ENCODE assay signal across 19 cellular contexts in the genomic region with DNA sequence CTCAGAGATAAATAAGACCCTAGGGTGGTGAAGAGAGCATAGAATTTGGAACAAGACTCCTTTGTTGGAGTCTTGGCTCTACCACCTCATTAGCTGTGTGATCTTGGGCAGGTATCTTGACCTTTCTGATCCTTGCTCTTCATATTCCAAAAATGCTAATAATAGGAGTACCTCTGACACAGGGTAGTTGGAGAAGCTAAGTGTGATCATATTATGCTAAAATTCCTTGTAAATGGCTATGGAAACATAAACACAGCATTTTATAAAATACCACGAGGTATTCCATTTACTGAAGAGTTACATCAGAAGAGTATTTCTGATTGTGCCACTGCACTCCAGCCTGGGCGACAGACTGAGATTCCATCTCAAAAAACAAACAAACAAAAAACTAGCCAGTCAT. TPM values are rescaled to one million over a fixed set of nuclear protein-coding genes. Genes with fewer than 3 reads are reported as not detected.
DNase-seq lines count a peak whose midpoint lies in the region; ATAC-seq and TF ChIP-seq lines count a peak whose summit lies in the region.
"Had no signal": no experiment of that assay in that cellular context is flagged by ENCODE, and none has a peak within 500 bp of the region (broad histone marks: within the 10 kb centered on the region; RNA-seq: fewer than 3 reads in every experiment).

No MANE protein-coding gene starts in this region.

- no peak for TF ChIP-seq CTCF in VCaP (conservative IDR thresholded peaks at IDR 0.05)
- TF ChIP-seq CTCF in liver (IDR thresholded peaks at IDR 0.05; ENCODE audit: low read depth, low read length, missing input control): no peak
- TF ChIP-seq CTCF in type B pancreatic cell (conservative IDR thresholded peaks at IDR 0.05): no peak

- H3K4me3 ChIP-seq in liver (ENCODE audit: low read depth in 1 of 3, low read length in 3 of 3): no peak overlapping the region
- H3K4me3 ChIP-seq: ascending aorta, coronary artery, tibial nerve had no signal

- CTCF ChIA-PET in activated CD8-positive, alpha-beta T cell treated with anti-CD3 and anti-CD28 coated beads, Interleukin-2, amount 10 ng/mL, durations not matched to agents 7 days and 5 days (lab: Charles Lee): interaction anchor here (1.5 kb wide), 1 partner anchor 12 kb away, joined by 7 read pairs; no protein-coding TSS in a partner anchor

- H3K27me3 Mint-ChIP-seq in activated naive CD8-positive, alpha-beta T cell: no peaks in the 10 kb centered on the region
- H3K27me3 Mint-ChIP-seq in activated naive CD8-positive, alpha-beta T cell treated with anti-CD3 and anti-CD28 coated beads for 36 hours: no peaks in the 10 kb centered on the region
- H3K27me3 Mint-ChIP-seq in type B pancreatic cell: no peaks in the 10 kb centered on the region
- no peaks in the 10 kb centered on the region for H3K27me3 Mint-ChIP-seq in activated CD8-positive, alpha-beta T cell treated with anti-CD3 and anti-CD28 coated beads, Interleukin-2, amount 10 ng/mL, durations not matched to agents 7 days and 5 days (ENCODE audit: low read depth)
- H3K27me3 Mint-ChIP-seq: activated CD8-positive, alpha-beta memory T cell treated with anti-CD3 and anti-CD28 coated beads, Interleukin-2, amount 10 ng/mL, durations not matched to agents 7 days and 5 days had no signal

- no peak for ATAC-seq in activated CD8-positive, alpha-beta T cell treated with anti-CD3 and anti-CD28 coated beads, Interleukin-2, amount 10 ng/mL, durations not matched to agents 7 days and 5 days
- ATAC-seq: activated CD8-positive, alpha-beta memory T cell treated with anti-CD3 and anti-CD28 coated beads, Interleukin-2, amount 10 ng/mL, durations not matched to agents 7 days and 5 days; foreskin keratinocyte had no signal

- POLR2A ChIA-PET in activated CD8-positive, alpha-beta T cell treated with anti-CD3 and anti-CD28 coated beads, Interleukin-2, amount 10 ng/mL, durations not matched to agents 7 days and 5 days (lab: Charles Lee): no interaction called here

- H3K9me3 ChIP-seq in liver (ENCODE audit: control insufficient read depth in 4 of 4, low read length in 3 of 4): no peaks in the 10 kb centered on the region
- H3K9me3 ChIP-seq: ascending aorta, tibial nerve had no signal

- TF ChIP-seq RAD21 in liver (IDR thresholded peaks at IDR 0.05): no peak

- H3K36me3 ChIP-seq in liver (ENCODE audit: control insufficient read depth in 4 of 4, insufficient read depth in 3 of 4, low read depth in 1 of 4, low read length in 3 of 4): no peaks in the 10 kb centered on the region
- H3K36me3 ChIP-seq: ascending aorta, tibial nerve had no signal

- peaks cover 49% of the 10 kb centered on the region for H3K4me1 Mint-ChIP-seq in activated naive CD8-positive, alpha-beta T cell (ENCODE audit: low read depth)
- peaks cover 40% of the 10 kb centered on the region for H3K4me1 Mint-ChIP-seq in activated naive CD8-positive, alpha-beta T cell treated with anti-CD3 and anti-CD28 coated beads for 36 hours
- H3K4me1 Mint-ChIP-seq in type B pancreatic cell (ENCODE audit: unreplicated experiment): peaks cover 30% of the 10 kb centered on the region
- H3K4me1 Mint-ChIP-seq in activated CD8-positive, alpha-beta T cell treated with anti-CD3 and anti-CD28 coated beads, Interleukin-2, amount 10 ng/mL, durations not matched to agents 7 days and 5 days (ENCODE audit: low read depth): peaks cover 58% of the 10 kb centered on the region

- WGBS in liver: 29% methylated on average over 2 of the region's 2 CpGs

- peak overlapping the region in 1 of 2 donors; percentile 32 for H3K9ac ChIP-seq in liver (ENCODE audit: low read depth in 1 of 2, low read length in 2 of 2)

- H3K9me3 Mint-ChIP-seq in activated naive CD8-positive, alpha-beta T cell (ENCODE audit: low read depth): no peaks in the 10 kb centered on the region
- no peaks in the 10 kb centered on the region for H3K9me3 Mint-ChIP-seq in activated naive CD8-positive, alpha-beta T cell treated with anti-CD3 and anti-CD28 coated beads for 36 hours
- H3K9me3 Mint-ChIP-seq in type B pancreatic cell: no peaks in the 10 kb centered on the region
- no peaks in the 10 kb centered on the region for H3K9me3 Mint-ChIP-seq in activated CD8-positive, alpha-beta T cell treated with anti-CD3 and anti-CD28 coated beads, Interleukin-2, amount 10 ng/mL, durations not matched to agents 7 days and 5 days (ENCODE audit: insufficient read depth)

- peaks cover 3 to 35% (median 12%) of the 10 kb centered on the region in 4 donors for H3K4me1 ChIP-seq in liver (ENCODE audit: control insufficient read depth in 4 of 4, insufficient read depth in 4 of 4, low read length in 3 of 4)
- H3K4me1 ChIP-seq: foreskin keratinocyte had no signal

- H3K27me3 ChIP-seq in liver (ENCODE audit: control insufficient read depth in 4 of 4, insufficient read depth in 4 of 4, low read length in 3 of 4): no peaks in the 10 kb centered on the region
- H3K27me3 ChIP-seq: ascending aorta, foreskin keratinocyte, tibial nerve had no signal

- peak overlapping the region; percentile 24 for H3K27ac Mint-ChIP-seq in activated naive CD8-positive, alpha-beta T cell
- no peak overlapping the region for H3K27ac Mint-ChIP-seq in activated naive CD8-positive, alpha-beta T cell treated with anti-CD3 and anti-CD28 coated beads for 36 hours
- H3K27ac Mint-ChIP-seq in type B pancreatic cell: peak overlapping the region; percentile 24
- no peak overlapping the region for H3K27ac Mint-ChIP-seq in activated CD8-positive, alpha-beta T cell treated with anti-CD3 and anti-CD28 coated beads, Interleukin-2, amount 10 ng/mL, durations not matched to agents 7 days and 5 days
- H3K27ac Mint-ChIP-seq: activated CD8-positive, alpha-beta memory T cell treated with anti-CD3 and anti-CD28 coated beads, Interleukin-2, amount 10 ng/mL, durations not matched to agents 7 days and 5 days had no signal

- H3K27ac ChIP-seq in VCaP: peak overlapping the region; percentile 87
- H3K27ac ChIP-seq in liver (ENCODE audit: low read depth in 1 of 2, low read length in 2 of 2): peak overlapping the region; percentile 58 to 66
- H3K27ac ChIP-seq: ascending aorta, coronary artery, foreskin keratinocyte had no signal

- no peaks in the 10 kb centered on the region for H3K36me3 Mint-ChIP-seq in activated naive CD8-positive, alpha-beta T cell
- peaks cover 2% of the 10 kb centered on the region for H3K36me3 Mint-ChIP-seq in activated naive CD8-positive, alpha-beta T cell treated with anti-CD3 and anti-CD28 coated beads for 36 hours
- H3K36me3 Mint-ChIP-seq in type B pancreatic cell: no peaks in the 10 kb centered on the region
- peaks cover 23% of the 10 kb centered on the region for H3K36me3 Mint-ChIP-seq in activated CD8-positive, alpha-beta T cell treated with anti-CD3 and anti-CD28 coated beads, Interleukin-2, amount 10 ng/mL, durations not matched to agents 7 days and 5 days (ENCODE audit: low read depth)

- no peak overlapping the region for H3K4me3 Mint-ChIP-seq in activated naive CD8-positive, alpha-beta T cell
- no peak overlapping the region for H3K4me3 Mint-ChIP-seq in activated naive CD8-positive, alpha-beta T cell treated with anti-CD3 and anti-CD28 coated beads for 36 hours
- H3K4me3 Mint-ChIP-seq in type B pancreatic cell: no peak overlapping the region
- H3K4me3 Mint-ChIP-seq in activated CD8-positive, alpha-beta T cell treated with anti-CD3 and anti-CD28 coated beads, Interleukin-2, amount 10 ng/mL, durations not matched to agents 7 days and 5 days: no peak overlapping the region
- H3K4me3 Mint-ChIP-seq: activated CD8-positive, alpha-beta memory T cell treated with anti-CD3 and anti-CD28 coated beads, Interleukin-2, amount 10 ng/mL, durations not matched to agents 7 days and 5 days had no signal

- no peak for DNase-seq in activated naive CD8-positive, alpha-beta T cell treated with anti-CD3 and anti-CD28 coated beads for 36 hours
- DNase-seq in type B pancreatic cell (ENCODE audit: extremely low spot score, unreplicated experiment): no peak
- DNase-seq in activated CD8-positive, alpha-beta T cell treated with anti-CD3 and anti-CD28 coated beads, Interleukin-2, amount 10 ng/mL, durations not matched to agents 7 days and 5 days: no peak
- no peak for DNase-seq in stimulated activated CD4-positive, alpha-beta T cell treated with anti-CD3 and anti-CD28 coated beads, Interleukin-4, amount 100 ng/mL, for 1 hour
- no peak for DNase-seq in NCI-H748 (lab: John Stamatoyannopoulos, UW; ENCODE audit: unreplicated experiment)
- DNase-seq: activated CD4-positive, alpha-beta T cell treated with anti-CD3 and anti-CD28 coated beads for 1 hour; activated CD8-positive, alpha-beta memory T cell treated with anti-CD3 and anti-CD28 coated beads, Interleukin-2, amount 10 ng/mL, durations not matched to agents 7 days and 5 days; activated effector memory CD4-positive, alpha-beta T cell treated with anti-CD3 and anti-CD28 coated beads, Interleukin-2, amount 50 U/mL, for 16 hours; DMS79 treated with DMSO at 0.1 percent for 48 hours; foreskin keratinocyte; left cardiac atrium; NCI-H446 treated with DMSO at 0.1 percent for 48 hours; small intestine had no signal

TF ChIP-seq in liver, 16 proteins besides CTCF, POLR2A, EP300 and RAD21 (continues in another document):
- TF ChIP-seq, protein P1, sequence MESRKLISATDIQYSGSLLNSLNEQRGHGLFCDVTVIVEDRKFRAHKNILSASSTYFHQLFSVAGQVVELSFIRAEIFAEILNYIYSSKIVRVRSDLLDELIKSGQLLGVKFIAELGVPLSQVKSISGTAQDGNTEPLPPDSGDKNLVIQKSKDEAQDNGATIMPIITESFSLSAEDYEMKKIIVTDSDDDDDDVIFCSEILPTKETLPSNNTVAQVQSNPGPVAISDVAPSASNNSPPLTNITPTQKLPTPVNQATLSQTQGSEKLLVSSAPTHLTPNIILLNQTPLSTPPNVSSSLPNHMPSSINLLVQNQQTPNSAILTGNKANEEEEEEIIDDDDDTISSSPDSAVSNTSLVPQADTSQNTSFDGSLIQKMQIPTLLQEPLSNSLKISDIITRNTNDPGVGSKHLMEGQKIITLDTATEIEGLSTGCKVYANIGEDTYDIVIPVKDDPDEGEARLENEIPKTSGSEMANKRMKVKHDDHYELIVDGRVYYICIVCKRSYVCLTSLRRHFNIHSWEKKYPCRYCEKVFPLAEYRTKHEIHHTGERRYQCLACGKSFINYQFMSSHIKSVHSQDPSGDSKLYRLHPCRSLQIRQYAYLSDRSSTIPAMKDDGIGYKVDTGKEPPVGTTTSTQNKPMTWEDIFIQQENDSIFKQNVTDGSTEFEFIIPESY (IDR thresholded peaks at IDR 0.05): no peak
- no peak for TF ChIP-seq YY1 (IDR thresholded peaks at IDR 0.05)
- TF ChIP-seq EGR1 (IDR thresholded peaks at IDR 0.05; ENCODE audit: low read depth in 2 of 2): no peak
- TF ChIP-seq SP1 (IDR thresholded peaks at IDR 0.05): no peak
- TF ChIP-seq, protein P2, sequence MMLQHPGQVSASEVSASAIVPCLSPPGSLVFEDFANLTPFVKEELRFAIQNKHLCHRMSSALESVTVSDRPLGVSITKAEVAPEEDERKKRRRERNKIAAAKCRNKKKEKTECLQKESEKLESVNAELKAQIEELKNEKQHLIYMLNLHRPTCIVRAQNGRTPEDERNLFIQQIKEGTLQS (IDR thresholded peaks at IDR 0.05): no peak

RNA-seq across cellular contexts. Expression of a gene that starts 9.4 kb away (rescaled TPM):
- 10 to 100 TPM; 11.8 to 13.1 TPM for total RNA-seq in activated naive CD8-positive, alpha-beta T cell treated with anti-CD3 and anti-CD28 coated beads for 36 hours
- 10 to 100 TPM; 23.3 to 24.7 TPM for total RNA-seq in liver
- polyA plus RNA-seq in liver: 1 to 10 TPM; 4.1 to 5.8 TPM
- total RNA-seq in type B pancreatic cell (ENCODE audit: low replicate concordance): 18.6 and 21.6 TPM in 2 replicates
- total RNA-seq in activated CD8-positive, alpha-beta T cell treated with anti-CD3 and anti-CD28 coated beads, Interleukin-2, amount 10 ng/mL, durations not matched to agents 7 days and 5 days: 10 to 100 TPM; 56.5 to 62.9 TPM

Comparison
In these comparisons a context has a peak if more than half of its experiments do, and no peak if none do; other contexts are left out.
1. H3K27ac Mint-ChIP-seq: peak in activated naive CD8-positive, alpha-beta T cell (single experiment) and type B pancreatic cell (single experiment); none in activated naive CD8-positive, alpha-beta T cell treated with anti-CD3 and anti-CD28 coated beads for 36 hours (single experiment) and activated CD8-positive, alpha-beta T cell treated with anti-CD3 and anti-CD28 coated beads, Interleukin-2, amount 10 ng/mL, durations not matched to agents 7 days and 5 days (single experiment).